8 cellular contexts compared by ENCODE assay signal in genomic region chr10:77970869-77971803, GRCh38. TPM values are rescaled to one million over a fixed set of nuclear protein-coding genes. Genes with fewer than 3 reads are reported as not detected.
DNase-seq lines count a peak whose midpoint lies in the region; ATAC-seq, FAIRE-seq and TF ChIP-seq lines count a peak whose summit lies in the region.

No MANE protein-coding gene starts in this region.

- no peak for TF ChIP-seq CTCF in brain microvascular endothelial cell (IDR thresholded peaks at IDR 0.05; ENCODE audit: low read depth, low read length, missing control alignments)
- TF ChIP-seq CTCF in kidney (IDR thresholded peaks at IDR 0.05; ENCODE audit: borderline replicate concordance, extremely low read depth, insufficient read depth): no peak
- TF ChIP-seq CTCF in thoracic aorta (IDR thresholded peaks at IDR 0.05): no peak

- DNase-seq in COLO829 (ENCODE audit: low spot score) (peak; percentile 69), M059J (ENCODE audit: low read depth) (peak; percentile 94), brain microvascular endothelial cell (peak; percentile 81), kidney (peak; percentile 83), thoracic aorta (ENCODE audit: low spot score) (peak; percentile 57), NCI-H748 (lab: John Stamatoyannopoulos, UW; ENCODE audit: unreplicated experiment) (no peak), head of caudate nucleus (no peak)

- peak; percentile 90 for ATAC-seq in thoracic aorta (ENCODE audit: insufficient number of reproducible peaks, low FRiP score, low read depth)
- no peak for ATAC-seq in HG02623 (IDR thresholded peaks at IDR 0.05; ENCODE audit: unreplicated experiment)

- no peaks in the 10 kb centered on the region for H3K27me3 ChIP-seq in brain microvascular endothelial cell (replicated peaks)
- H3K27me3 ChIP-seq in thoracic aorta (replicated peaks; ENCODE audit: insufficient read depth): no peaks in the 10 kb centered on the region

- no peaks in the 10 kb centered on the region for H3K9me3 ChIP-seq in kidney (ENCODE audit: control insufficient read depth in 1 of 2, low read length in 2 of 2)
- no peaks in the 10 kb centered on the region for H3K9me3 ChIP-seq in thoracic aorta

- H3K4me3 ChIP-seq in brain microvascular endothelial cell (ENCODE audit: low read depth, low read length): no peak overlapping the region
- H3K4me3 ChIP-seq in kidney (ENCODE audit: low read length in 2 of 2): no peak overlapping the region
- peak overlapping the region; percentile 58 for H3K4me3 ChIP-seq in thoracic aorta

- in situ Hi-C loops in brain microvascular endothelial cell (cut with HindIII; ENCODE audit: low pct_ligation_motif_present, low sequenced_read_pairs): no loop called here

- H3K4me1 ChIP-seq in kidney (ENCODE audit: control insufficient read depth in 1 of 2, insufficient read depth in 1 of 2, low read depth in 1 of 2, low read length in 2 of 2) (no peaks in the 10 kb centered on the region), thoracic aorta (ENCODE audit: control insufficient read depth in 1 of 2, low read depth in 2 of 2) (peaks cover 22 to 64% of the 10 kb centered on the region in 2 donors)

- FAIRE-seq in kidney (lab: Jason Lieb, UNC): no peak

- H3K36me3 ChIP-seq in brain microvascular endothelial cell (replicated peaks): peaks cover 7% of the 10 kb centered on the region
- peaks cover 0 to 2% of the 10 kb centered on the region in 2 donors for H3K36me3 ChIP-seq in kidney (ENCODE audit: control insufficient read depth in 1 of 2, insufficient read depth in 2 of 2, low read length in 2 of 2)
- no peaks in the 10 kb centered on the region for H3K36me3 ChIP-seq in thoracic aorta

- H3K27ac ChIP-seq in brain microvascular endothelial cell: peak overlapping the region; percentile 53
- H3K27ac ChIP-seq in kidney (ENCODE audit: low read depth in 2 of 2, low read length in 2 of 2): peak overlapping the region; percentile 71 to 77
- peak overlapping the region; percentile 54 to 87 for H3K27ac ChIP-seq in thoracic aorta

- no peak overlapping the region for H3K9ac ChIP-seq in kidney (ENCODE audit: low read length in 2 of 2)

- intact Hi-C loops in kidney (cut with DNase I): no loop called here
- intact Hi-C loops in head of caudate nucleus (cut with DNase I): loop anchor here (5.0 kb wide), 1 partner anchor 124 kb away; no protein-coding TSS in a partner anchor

RNA-seq across cellular contexts. Expression of gene DLG5, which starts 44.6 kb away (rescaled TPM):
- 10.4 and 19.5 TPM in 2 replicates for total RNA-seq in M059J (2014; rRNA removed; shearing (Covaris generic))
- total RNA-seq in kidney: 30.0 TPM
- 5.4 TPM for polyA plus RNA-seq in kidney (ENCODE audit: insufficient read depth, low read depth, low replicate concordance)
- 10 to 100 TPM; 36.4 to 79.6 TPM for total RNA-seq in thoracic aorta

RNA-seq across cellular contexts. Expression of gene POLR3A, which starts 58.2 kb away (rescaled TPM):
- 7.2 and 11.8 TPM in 2 replicates for total RNA-seq in M059J (2014; rRNA removed; shearing (Covaris generic))
- total RNA-seq in kidney: 13.3 TPM
- 4.9 TPM for polyA plus RNA-seq in kidney (ENCODE audit: insufficient read depth, low read depth, low replicate concordance)
- 10 to 100 TPM; 12.3 to 19.3 TPM for total RNA-seq in thoracic aorta

Comparison
In these comparisons a context has a peak if more than half of its experiments do, and no peak if none do; other contexts are left out.
1. DNase-seq: peak in COLO829 (single experiment), M059J (single experiment), brain microvascular endothelial cell (single experiment), kidney (single experiment) and thoracic aorta (single experiment); none in NCI-H748 (single experiment) and head of caudate nucleus (0 of 42).
2. Peak in every context shown above with its lines, with median percentiles within 50 percentile points of each other: H3K27ac ChIP-seq.